Comparison of ENCODE assay signal across 18 cellular contexts in the genomic region with DNA sequence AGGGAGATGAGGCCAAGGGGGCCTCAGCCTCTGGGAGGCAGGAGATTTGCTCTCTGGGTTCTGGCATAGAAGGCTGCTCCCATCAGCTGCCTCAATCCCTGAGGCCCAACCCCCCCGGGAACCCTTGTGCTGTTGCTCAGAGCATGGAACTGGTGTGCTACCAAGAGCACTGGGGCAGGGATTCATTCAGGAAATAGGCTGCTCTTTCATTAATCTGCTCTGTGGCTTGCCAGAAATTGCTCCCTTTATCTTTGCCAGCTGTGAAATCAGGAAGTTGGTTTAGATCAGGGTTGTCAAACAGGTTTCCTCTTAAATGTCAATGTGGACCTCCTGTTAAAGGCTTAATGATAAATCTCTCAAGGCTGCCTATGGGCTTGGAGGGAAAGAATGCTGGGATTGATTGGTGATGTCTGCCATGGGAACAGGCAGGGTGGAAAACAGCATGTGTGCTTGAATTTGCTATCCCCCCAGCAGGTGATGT. TPM values are rescaled to one million over a fixed set of nuclear protein-coding genes. Genes with fewer than 3 reads are reported as not detected.
A peak's percentile ranks its signal among the peaks of the same experiment; 100 is the strongest.
DNase-seq lines count a peak whose midpoint lies in the region; ATAC-seq, FAIRE-seq and TF ChIP-seq lines count a peak whose summit lies in the region.
"Had no signal": no experiment of that assay in that cellular context is flagged by ENCODE, and none has a peak within 500 bp of the region (broad histone marks: within the 10 kb centered on the region; RNA-seq: fewer than 3 reads in every experiment).

No MANE protein-coding gene starts in this region.

- H3K4me3 ChIP-seq in pancreas (no peak overlapping the region), testis (no peak overlapping the region)
- H3K4me3 ChIP-seq: A549 had no signal

- peak; percentile 78 to 87 (median 83) for ATAC-seq in pancreas

- H3K4me3 Mint-ChIP-seq in CD14-positive monocyte, result no peak overlapping the region
- H3K4me3 Mint-ChIP-seq: activated CD4-positive, alpha-beta T cell treated with anti-CD3 and anti-CD28 coated beads, Interleukin-2, amount 10 ng/mL, durations not matched to agents 7 days and 5 days; T-helper 1 cell treated with Interleukin-12 subunit alpha and Interleukin-12 subunit beta and Interleukin-4 antibody, amounts not matched to agents 30 μg/mL and 1 μg/mL, for 36 hours had no signal

- FAIRE-seq in pancreas (lab: Jason Lieb, UNC), result no peak
- FAIRE-seq: A549, RCC 7860 had no signal

- H3K27me3 ChIP-seq in pancreas, result no peaks in the 10 kb centered on the region
- no peaks in the 10 kb centered on the region for H3K27me3 ChIP-seq in testis

- peaks cover under 1 to 3% (median 1%) of the 10 kb centered on the region in 3 donors for H3K27me3 Mint-ChIP-seq in CD14-positive monocyte (ENCODE audit: low read depth in 3 of 3)
- H3K27me3 Mint-ChIP-seq: activated CD4-positive, alpha-beta T cell treated with anti-CD3 and anti-CD28 coated beads, Interleukin-2, amount 10 ng/mL, durations not matched to agents 7 days and 5 days had no signal

- DNase-seq in NCI-H2196 (lab: John Stamatoyannopoulos, UW; ENCODE audit: unreplicated experiment) (peak; percentile 32), NCI-H2196 treated with DMSO at 0.1 percent for 48 hours (lab: John Stamatoyannopoulos, UW; ENCODE audit: unreplicated experiment) (no peak), NOMO-1 treated with dmso at 0.1 percent for 144 hours (lab: John Stamatoyannopoulos, UW; ENCODE audit: unreplicated experiment) (peak; percentile 4), epithelial cell of prostate (ENCODE audit: low read depth, low spot score) (peak; percentile 48), pancreas (peak in 2 of 6 donors; percentile 31 to 43), KG1 (lab: John Stamatoyannopoulos, UW) (no peak), CD14-positive monocyte (ENCODE audit: low spot score) (no peak), testis (no peak)
- DNase-seq: activated CD4-positive, alpha-beta T cell treated with anti-CD3 and anti-CD28 coated beads, Interleukin-2, amount 10 ng/mL, durations not matched to agents 7 days and 5 days; amniotic stem cell; NCI-H2171 treated with DMSO at 0.1 percent for 48 hours; substantia nigra had no signal

- intact Hi-C loops in pancreas (cut with DNase I) (loop anchor here in 1 of 3 donors (10.0 kb wide), 1 partner anchor 407 kb away; the partner anchor contains the start of gene CFAP20DC), CD14-positive monocyte (cut with micrococcal nuclease) (loop anchor here in 1 of 2 donors (10.0 kb wide), 1 partner anchor 1207 kb away; no protein-coding TSS in a partner anchor), testis (cut with DNase I; ENCODE audit: low total_unique reads) (no loop called here)

- H3K36me3 ChIP-seq in pancreas (no peaks in the 10 kb centered on the region), testis (ENCODE audit: low read depth, missing control alignments) (no peaks in the 10 kb centered on the region)

- H3K4me1 Mint-ChIP-seq in CD14-positive monocyte, result peaks cover 4% of the 10 kb centered on the region
- H3K4me1 Mint-ChIP-seq: activated CD4-positive, alpha-beta T cell treated with anti-CD3 and anti-CD28 coated beads, Interleukin-2, amount 10 ng/mL, durations not matched to agents 7 days and 5 days had no signal

- H3K27ac Mint-ChIP-seq in CD14-positive monocyte, result peak overlapping the region in 1 of 7 donors; percentile 46
- H3K27ac Mint-ChIP-seq: activated CD4-positive, alpha-beta T cell treated with anti-CD3 and anti-CD28 coated beads, Interleukin-2, amount 10 ng/mL, durations not matched to agents 7 days and 5 days; T-helper 1 cell treated with Interleukin-12 subunit alpha and Interleukin-12 subunit beta and Interleukin-4 antibody, amounts not matched to agents 30 μg/mL and 1 μg/mL, for 36 hours had no signal

- TF ChIP-seq POLR2A in testis (IDR thresholded peaks at IDR 0.05), result no peak

- H3K9me3 Mint-ChIP-seq in CD14-positive monocyte, result peaks cover 0 to 2% (median 2%) of the 10 kb centered on the region in 7 donors
- H3K9me3 Mint-ChIP-seq: activated CD4-positive, alpha-beta T cell treated with anti-CD3 and anti-CD28 coated beads, Interleukin-2, amount 10 ng/mL, durations not matched to agents 7 days and 5 days; T-helper 1 cell treated with Interleukin-12 subunit alpha and Interleukin-12 subunit beta and Interleukin-4 antibody, amounts not matched to agents 30 μg/mL and 1 μg/mL, for 36 hours had no signal

- no peaks in the 10 kb centered on the region for H3K36me3 Mint-ChIP-seq in CD14-positive monocyte

- TF ChIP-seq CTCF in pancreas (IDR thresholded peaks at IDR 0.05), result no peak
- TF ChIP-seq CTCF in CD14-positive monocyte (IDR thresholded peaks at IDR 0.05), result no peak
- TF ChIP-seq CTCF in testis (IDR thresholded peaks at IDR 0.05), result no peak

- H3K27ac ChIP-seq in epithelial cell of prostate (no peak overlapping the region), pancreas (peak overlapping the region in 2 of 4 donors; percentile 33 to 50), testis (no peak overlapping the region)
- H3K27ac ChIP-seq: A549 had no signal

- 35 to 38% methylated on average over 1 of the region's 1 CpG for WGBS in pancreas, 2 donors
- 67 to 100% methylated on average over 1 of the region's 1 CpG for WGBS in testis, 2 donors

- H3K9me3 ChIP-seq in pancreas, result no peaks in the 10 kb centered on the region
- H3K9me3 ChIP-seq in testis, result no peaks in the 10 kb centered on the region
- H3K9me3 ChIP-seq: A549 had no signal

- H3K4me1 ChIP-seq in pancreas, result peaks cover 0 to 3% (median 0%) of the 10 kb centered on the region in 3 donors
- no peaks in the 10 kb centered on the region for H3K4me1 ChIP-seq in testis
- H3K4me1 ChIP-seq: A549 had no signal

RNA-seq across cellular contexts. Expression of gene FAM3D, which starts 18.9 kb away (rescaled TPM):
- total RNA-seq in pancreas (under 1 TPM; 0.32 to 0.73 (median 0.58) TPM), testis (under 1 TPM in 1 of 2 donors, not detected in 1; 0.19 TPM)
- polyA plus RNA-seq in pancreas (1 to 10 TPM in 1 of 2 donors, under 1 TPM in 1; 0.68 to 2.1 TPM), CD14-positive monocyte (1 to 10 TPM in 1 of 2 donors, under 1 TPM in 1; 0.71 to 1.9 TPM), testis (ENCODE audit: insufficient read depth, low read depth, low replicate concordance) (0.41 TPM)
- total RNA-seq: activated CD4-positive, alpha-beta T cell treated with anti-CD3 and anti-CD28 coated beads, Interleukin-2, amount 10 ng/mL, durations not matched to agents 7 days and 5 days; fibroblast of lung; LHCN-M2; osteoblast had no signal
- polyA plus RNA-seq: A549, fibroblast of lung had no signal

Comparison
In these comparisons a context has a peak if more than half of its experiments do, and no peak if none do; other contexts are left out.
1. DNase-seq: peak in NCI-H2196 (single experiment), NOMO-1 treated with dmso at 0.1 percent for 144 hours (single experiment) and epithelial cell of prostate (single experiment); none in NCI-H2196 treated with DMSO at 0.1 percent for 48 hours (single experiment), KG1 (single experiment), CD14-positive monocyte (single experiment) and testis (single experiment).